In genomic region chr10:1100691-1101368, GRCh38 we compare ENCODE assay signal across 17 cellular contexts. TPM values are rescaled to one million over a fixed set of nuclear protein-coding genes. Genes with fewer than 3 reads are reported as not detected.
DNase-seq lines count a peak whose midpoint lies in the region; ATAC-seq and TF ChIP-seq lines count a peak whose summit lies in the region.
"Had no signal": no experiment of that assay in that cellular context is flagged by ENCODE, and none has a peak within 500 bp of the region (broad histone marks: within the 10 kb centered on the region; RNA-seq: fewer than 3 reads in every experiment).

No MANE protein-coding gene starts in this region.

- H3K4me3 Mint-ChIP-seq in type B pancreatic cell: no peak overlapping the region
- H3K4me3 Mint-ChIP-seq: activated CD4-positive, alpha-beta T cell treated with anti-CD3 and anti-CD28 coated beads, Interleukin-2, amount 10 ng/mL, durations not matched to agents 7 days and 5 days; B cell had no signal

- intact Hi-C loops in heart right ventricle (cut with DNase I): loop anchor here in 1 of 10 donors (10.0 kb wide), 1 partner anchor 1944 kb away; no protein-coding TSS in a partner anchor
- intact Hi-C loops in left ventricle myocardium inferior (cut with micrococcal nuclease): no loop called here
- intact Hi-C loops in Panc1 (cut with micrococcal nuclease; ENCODE audit: unreplicated experiment): no loop called here

- H3K36me3 ChIP-seq in heart right ventricle (peaks cover 0 to 100% (median 47%) of the 10 kb centered on the region in 9 donors), left ventricle myocardium inferior (peaks cover 73% of the 10 kb centered on the region), Panc1 (ENCODE audit: control insufficient read depth, insufficient read depth, low read length) (no peaks in the 10 kb centered on the region)

- no peaks in the 10 kb centered on the region for H3K9me3 Mint-ChIP-seq in type B pancreatic cell
- H3K9me3 Mint-ChIP-seq: activated CD4-positive, alpha-beta T cell treated with anti-CD3 and anti-CD28 coated beads, Interleukin-2, amount 10 ng/mL, durations not matched to agents 7 days and 5 days; naive B cell had no signal

- BruUV-seq in Panc1 (replicated peaks; lab: Mats Ljungman, UMichigan): no TSS peak

- peaks cover 41% of the 10 kb centered on the region for H3K36me3 Mint-ChIP-seq in type B pancreatic cell

- WGBS in heart right ventricle, 2 donors: 69 to 71% methylated on average over 23 of the region's 23 CpGs

- no peaks in the 10 kb centered on the region for H3K27me3 ChIP-seq in heart right ventricle
- H3K27me3 ChIP-seq in left ventricle myocardium inferior (ENCODE audit: low read depth): no peaks in the 10 kb centered on the region
- no peaks in the 10 kb centered on the region for H3K27me3 ChIP-seq in Panc1 (ENCODE audit: control insufficient read depth, insufficient read depth, low read length)
- H3K27me3 ChIP-seq: breast epithelium, upper lobe of right lung had no signal

- no peaks in the 10 kb centered on the region for H3K27me3 Mint-ChIP-seq in type B pancreatic cell
- H3K27me3 Mint-ChIP-seq: activated CD4-positive, alpha-beta T cell treated with anti-CD3 and anti-CD28 coated beads, Interleukin-2, amount 10 ng/mL, durations not matched to agents 7 days and 5 days; B cell; naive B cell had no signal

- H3K27ac Mint-ChIP-seq in type B pancreatic cell: no peak overlapping the region
- H3K27ac Mint-ChIP-seq: activated CD4-positive, alpha-beta T cell treated with anti-CD3 and anti-CD28 coated beads, Interleukin-2, amount 10 ng/mL, durations not matched to agents 7 days and 5 days; B cell had no signal

- TF ChIP-seq CTCF in heart right ventricle (IDR thresholded peaks at IDR 0.05) (peak in 1 of 9 donors; percentile 17), left ventricle myocardium inferior (IDR thresholded peaks at IDR 0.05; ENCODE audit: borderline replicate concordance) (no peak), Panc1 (IDR thresholded peaks at IDR 0.05) (peak; percentile 19; the same call in 1 of the 2 replicates), type B pancreatic cell (conservative IDR thresholded peaks at IDR 0.05) (peak; percentile 33), GM13976 (IDR thresholded peaks at IDR 0.05; ENCODE audit: borderline replicate concordance, control extremely low read depth, extremely low read depth, insufficient read depth, missing control alignments) (no peak)

- in situ Hi-C loops in Panc1 (cut with HindIII; ENCODE audit: low pct_unique_long_range_greater_than_20kb, low sequenced_read_pairs) (no loop called here), GM13976 (cut with MboI; ENCODE audit: low sequenced_read_pairs, unreplicated experiment) (no loop called here)

- peak overlapping the region in 3 of 10 donors; percentile 1 to 31 (median 6) for H3K27ac ChIP-seq in heart right ventricle
- no peak overlapping the region for H3K27ac ChIP-seq in left ventricle myocardium inferior (replicated peaks)
- H3K27ac ChIP-seq in Panc1 (ENCODE audit: low read length): no peak overlapping the region
- H3K27ac ChIP-seq: breast epithelium, upper lobe of right lung had no signal

- no peaks in the 10 kb centered on the region for H3K4me1 Mint-ChIP-seq in type B pancreatic cell (ENCODE audit: unreplicated experiment)
- H3K4me1 Mint-ChIP-seq: B cell had no signal

- peak in 5 of 8 donors; percentile 7 to 47 (median 20) for ATAC-seq in heart right ventricle
- ATAC-seq in Panc1: peak; percentile 79
- ATAC-seq in HG02642 (IDR thresholded peaks at IDR 0.05; ENCODE audit: poor library complexity, unreplicated experiment): no peak
- ATAC-seq in HG03135 (IDR thresholded peaks at IDR 0.05; ENCODE audit: unreplicated experiment): no peak
- ATAC-seq: upper lobe of right lung had no signal

- no peak for DNase-seq in heart right ventricle
- DNase-seq in left ventricle myocardium inferior: no peak
- DNase-seq in Panc1 (ENCODE audit: low read depth, low spot score): no peak
- peak; percentile 46 for DNase-seq in iPS-NIHi11 (ENCODE audit: low spot score)
- no peak for DNase-seq in type B pancreatic cell (ENCODE audit: extremely low spot score, unreplicated experiment)
- DNase-seq in GM13976 (ENCODE audit: low spot score): no peak
- DNase-seq: activated CD4-positive, alpha-beta T cell treated with anti-CD3 and anti-CD28 coated beads, Interleukin-2, amount 10 ng/mL, durations not matched to agents 7 days and 5 days; KBM-7; naive B cell; NCI-H1417; NCI-H69; stimulated activated CD4-positive, alpha-beta T cell treated with anti-CD3 and anti-CD28 coated beads, Interleukin-1b, Interleukin-23, amount 100 ng/mL, for 48 hours; upper lobe of right lung had no signal

- H3K4me3 ChIP-seq in heart right ventricle (no peak overlapping the region), left ventricle myocardium inferior (no peak overlapping the region), Panc1 (ENCODE audit: low read depth in 2 of 2, low read length in 2 of 2) (no peak overlapping the region)
- H3K4me3 ChIP-seq: breast epithelium, upper lobe of right lung had no signal

- no peaks in the 10 kb centered on the region for H3K9me3 ChIP-seq in heart right ventricle
- no peaks in the 10 kb centered on the region for H3K9me3 ChIP-seq in left ventricle myocardium inferior (replicated peaks)
- H3K9me3 ChIP-seq in Panc1 (ENCODE audit: control insufficient read depth, insufficient read depth, low read depth, low read length): no peaks in the 10 kb centered on the region
- H3K9me3 ChIP-seq: breast epithelium, upper lobe of right lung had no signal

- H3K4me1 ChIP-seq in heart right ventricle (peaks cover 0 to 34% (median 11%) of the 10 kb centered on the region in 9 donors), left ventricle myocardium inferior (peaks cover 35% of the 10 kb centered on the region), Panc1 (ENCODE audit: control insufficient read depth, insufficient read depth, low read length) (no peaks in the 10 kb centered on the region)
- H3K4me1 ChIP-seq: breast epithelium, upper lobe of right lung had no signal

- POLR2A ChIA-PET in Panc1 (lab: Charles Lee): no interaction called here

- CTCF ChIA-PET in Panc1 (lab: Charles Lee): no interaction called here

RNA-seq across cellular contexts. Expression of gene WDR37, which starts 44.6 kb away (rescaled TPM):
- total RNA-seq in heart right ventricle (10 to 100 TPM; 25.0 to 36.5 (median 32.6) TPM), left ventricle myocardium inferior (28.2 TPM), Panc1 (2021; ENCODE audit: unreplicated experiment) (9.6 TPM), type B pancreatic cell (ENCODE audit: low replicate concordance) (16.2 and 17.6 TPM in 2 replicates)
- 10 to 100 TPM in 1 of 2 donors, 1 to 10 TPM in 1; 6.8 to 15.0 TPM for polyA plus RNA-seq in heart right ventricle
- polyA plus RNA-seq in Panc1 (2012; ENCODE audit: insufficient read length): 5.0 TPM

RNA-seq across cellular contexts. Expression of gene IDI1, which starts 51.9 kb away (rescaled TPM):
- total RNA-seq in heart right ventricle: 10 to 100 TPM; 14.4 to 21.9 (median 18.9) TPM
- polyA plus RNA-seq in heart right ventricle: 10 to 100 TPM in 1 of 2 donors, 1 to 10 TPM in 1; 8.9 to 26.0 TPM
- 15.6 TPM for total RNA-seq in left ventricle myocardium inferior
- total RNA-seq in Panc1 (2021; ENCODE audit: unreplicated experiment): 47.9 TPM
- polyA plus RNA-seq in Panc1 (2012; ENCODE audit: insufficient read length): 22.5 TPM
- total RNA-seq in type B pancreatic cell (ENCODE audit: low replicate concordance): 45.2 and 54.1 TPM in 2 replicates

Comparison
In these comparisons a context has a peak if more than half of its experiments do, and no peak if none do; other contexts are left out.
1. ATAC-seq: peak in heart right ventricle (5 of 8) and Panc1 (single experiment); none in HG02642 (single experiment) and HG03135 (single experiment).
2. CTCF ChIP-seq: peak in Panc1 (single experiment) and type B pancreatic cell (single experiment); none in left ventricle myocardium inferior (single experiment) and GM13976 (single experiment).